15 cellular contexts compared by ENCODE assay signal in genomic region chr13:110251227-110251791, GRCh38. TPM values are rescaled to one million over a fixed set of nuclear protein-coding genes. Genes with fewer than 3 reads are reported as not detected.
DNase-seq lines count a peak whose midpoint lies in the region; ATAC-seq and TF ChIP-seq lines count a peak whose summit lies in the region.
"Had no signal": no experiment of that assay in that cellular context is flagged by ENCODE, and none has a peak within 500 bp of the region (broad histone marks: within the 10 kb centered on the region; RNA-seq: fewer than 3 reads in every experiment).

No MANE protein-coding gene starts in this region.

- TF ChIP-seq POLR2A in spleen (IDR thresholded peaks at IDR 0.05), result no peak

- no peaks in the 10 kb centered on the region for H3K4me1 ChIP-seq in HEK293 (ENCODE audit: control insufficient read depth, insufficient read depth, low read length)
- peaks cover 22 to 24% of the 10 kb centered on the region in 2 donors for H3K4me1 ChIP-seq in lung (ENCODE audit: control insufficient read depth in 2 of 2, insufficient read depth in 2 of 2, low read length in 2 of 2)
- peaks cover 0 to 22% (median 6%) of the 10 kb centered on the region in 6 donors for H3K4me1 ChIP-seq in spleen
- H3K4me1 ChIP-seq: BE2C had no signal

- H3K36me3 ChIP-seq in HEK293 (ENCODE audit: control insufficient read depth in 2 of 2, insufficient read depth in 1 of 2, low read length in 2 of 2), result no peaks in the 10 kb centered on the region
- H3K36me3 ChIP-seq in brain microvascular endothelial cell (replicated peaks), result peaks cover 38% of the 10 kb centered on the region
- H3K36me3 ChIP-seq in lung (ENCODE audit: control insufficient read depth in 2 of 2, insufficient read depth in 2 of 2, low read length in 2 of 2), result no peaks in the 10 kb centered on the region
- no peaks in the 10 kb centered on the region for H3K36me3 ChIP-seq in spleen
- H3K36me3 ChIP-seq: BE2C had no signal

- DNase-seq in brain microvascular endothelial cell, result no peak
- DNase-seq in lung (ENCODE audit: low spot score), result peak; percentile 27
- no peak for DNase-seq in spleen
- no peak for DNase-seq in DMS53 (lab: John Stamatoyannopoulos, UW)
- DNase-seq: BE2C, endodermal cell, KBM-7, mesendoderm, NCI-H146, NCI-H526 treated with DMSO at 0.1 percent for 48 hours, small intestine had no signal

- H3K4me3 ChIP-seq in HEK293 (ENCODE audit: low read depth, low read length), result no peak overlapping the region
- no peak overlapping the region for H3K4me3 ChIP-seq in brain microvascular endothelial cell (ENCODE audit: low read depth, low read length)
- H3K4me3 ChIP-seq in lung, result no peak overlapping the region
- no peak overlapping the region for H3K4me3 ChIP-seq in spleen

- POLR2A ChIA-PET in HEK293 (lab: Yijun Ruan, JAX), result no interaction called here

- H3K27me3 ChIP-seq in brain microvascular endothelial cell (replicated peaks) (no peaks in the 10 kb centered on the region), lung (ENCODE audit: control insufficient read depth, insufficient read depth) (no peaks in the 10 kb centered on the region), spleen (replicated peaks in 1 of 7) (no peaks in the 10 kb centered on the region)
- H3K27me3 ChIP-seq: BE2C had no signal

- WGBS in lung, 2 donors, result 84 to 87% methylated on average over 10 of the region's 10 CpGs
- 71 to 84% (median 83%) methylated on average over 10 of the region's 10 CpGs for WGBS in spleen, 5 donors

- H3K9me3 ChIP-seq in HEK293 (ENCODE audit: control insufficient read depth, insufficient read depth, low read depth, low read length) (no peaks in the 10 kb centered on the region), lung (ENCODE audit: control insufficient read depth in 2 of 2, insufficient read depth in 1 of 2, low read length in 1 of 2) (peaks cover 0 to 2% of the 10 kb centered on the region in 2 donors), spleen (no peaks in the 10 kb centered on the region)
- H3K9me3 ChIP-seq: BE2C had no signal

- TF ChIP-seq CTCF in HEK293 (tag by site-specific recombination; IDR thresholded peaks at IDR 0.05), result no peak
- no peak for TF ChIP-seq CTCF in brain microvascular endothelial cell (IDR thresholded peaks at IDR 0.05; ENCODE audit: low read depth, low read length, missing control alignments)
- no peak for TF ChIP-seq CTCF in lung (IDR thresholded peaks at IDR 0.05; ENCODE audit: control extremely low read depth, extremely low read depth)
- no peak for TF ChIP-seq CTCF in spleen (IDR thresholded peaks at IDR 0.05 in 8 of 11, conservative IDR thresholded peaks at IDR 0.05 in 3 of 11)

- CTCF ChIA-PET in HEK293 (lab: Yijun Ruan, JAX), result interaction anchor here (1.2 kb wide), 1 partner anchor 11 kb away, joined by 3 read pairs; no protein-coding TSS in a partner anchor

- in situ Hi-C loops in brain microvascular endothelial cell (cut with HindIII; ENCODE audit: low pct_ligation_motif_present, low sequenced_read_pairs), result no loop called here

- intact Hi-C loops in spleen (cut with DNase I; ENCODE audit: low total_unique reads), result no loop called here

- H3K27ac ChIP-seq in HEK293 (ENCODE audit: extremely low read depth, low read depth, low read length) (no peak overlapping the region), brain microvascular endothelial cell (peak overlapping the region; percentile 93), lung (ENCODE audit: low read depth in 1 of 2, low read length in 1 of 2) (peak overlapping the region; percentile 13 to 81), spleen (peak overlapping the region in 7 of 8 donors; percentile 47 to 83 (median 77))

- no peak for ATAC-seq in lung (ENCODE audit: insufficient read depth, low FRiP score)
- ATAC-seq in HG02938 (IDR thresholded peaks at IDR 0.05; ENCODE audit: unreplicated experiment), result no peak
- ATAC-seq in HG03378 (IDR thresholded peaks at IDR 0.05; ENCODE audit: unreplicated experiment), result no peak
- no peak for ATAC-seq in HG02970 (IDR thresholded peaks at IDR 0.05; ENCODE audit: low FRiP score, unreplicated experiment)

TF ChIP-seq in HEK293, 187 proteins besides CTCF, POLR2A, EP300 and RAD21:
- TF ChIP-seq RBAK (tag by site-specific recombination; IDR thresholded peaks at IDR 0.05) (no peak), ZNF677 (tag by site-specific recombination; IDR thresholded peaks at IDR 0.05) (no peak), ZFHX2 (tag by site-specific recombination; conservative IDR thresholded peaks at IDR 0.05) (peak; percentile 64), ZNF513 (tag by site-specific recombination; IDR thresholded peaks at IDR 0.05) (no peak), ZNF248 (tag by site-specific recombination; IDR thresholded peaks at IDR 0.05) (no peak), EGR2 (tag by site-specific recombination; IDR thresholded peaks at IDR 0.05; ENCODE audit: low read depth) (peak; percentile 29; the same call in 1 of the 2 replicates), ZNF549 (tag by site-specific recombination; IDR thresholded peaks at IDR 0.05) (no peak), ZNF366 (tag by site-specific recombination; conservative IDR thresholded peaks at IDR 0.05) (no peak), GLI4 (tag by site-specific recombination; IDR thresholded peaks at IDR 0.05) (no peak), ZNF311 (tag by site-specific recombination; IDR thresholded peaks at IDR 0.05; ENCODE audit: borderline replicate concordance) (no peak), YY1 (tag by site-specific recombination; IDR thresholded peaks at IDR 0.05) (no peak), ZNF274 (IDR thresholded peaks at IDR 0.05; ENCODE audit: low read length) (no peak), ZNF274 (tag by site-specific recombination; IDR thresholded peaks at IDR 0.05; ENCODE audit: borderline replicate concordance) (no peak), ZNF416 (tag by site-specific recombination; IDR thresholded peaks at IDR 0.05) (no peak)

RNA-seq across cellular contexts. Expression of gene COL4A1, which starts 55.6 kb away (rescaled TPM):
- total RNA-seq in lung, result 1,000 to 10,000 TPM in 1 of 2 donors, 100 to 1,000 TPM in 1; 326 to 1,051 TPM
- 100 to 1,000 TPM; 114 to 310 TPM for polyA plus RNA-seq in lung
- total RNA-seq in spleen, result 100 to 1,000 TPM; 251 to 959 (median 365) TPM
- polyA plus RNA-seq in spleen, result 10 to 100 TPM; 37.9 to 71.7 (median 61.5) TPM

RNA-seq across cellular contexts. Expression of gene COL4A2, which starts 55.8 kb away (rescaled TPM):
- total RNA-seq in lung (100 to 1,000 TPM; 414 to 627 TPM), spleen (100 to 1,000 TPM; 296 to 712 (median 410) TPM)
- polyA plus RNA-seq in lung (100 to 1,000 TPM; 169 to 264 TPM), spleen (100 to 1,000 TPM in 1 of 3 donors, 10 to 100 TPM in 2; 52.6 to 116 (median 76.3) TPM)
